ENCODE assay signal across 8 cellular contexts in genomic region chr7:44490351-44491200, GRCh38. TPM values are rescaled to one million over a fixed set of nuclear protein-coding genes. Genes with fewer than 3 reads are reported as not detected.
A peak's percentile ranks its signal among the peaks of the same experiment; 100 is the strongest.
DNase-seq lines count a peak whose midpoint lies in the region; ATAC-seq and TF ChIP-seq lines count a peak whose summit lies in the region.

TSS of gene NUDCD3 (minus strand) at chr7:44490658. CDS start at chr7:44490600, 58 bp downstream.

- no peaks in the 10 kb centered on the region for H3K9me3 ChIP-seq in GM23248 (ENCODE audit: low read depth)

- 1 to 2% methylated on average over 61 to 63 of the region's 63 CpGs for WGBS in GM23248 (ENCODE audit: low coverage in 1 of 2, low lambda C conversion rate in 2 of 2, missing lambda C conversion rate in 2 of 2), 2 experiments

- peak within 1 kb of the TSS; percentile 96 for H3K27ac ChIP-seq in GM23248

- peak within 1 kb of the TSS; percentile 94 for H3K9ac ChIP-seq in GM23248

- no peak for TF ChIP-seq CTCF in fibroblast of pulmonary artery (IDR thresholded peaks at IDR 0.05; ENCODE audit: low read length, missing control alignments)

- H3K4me3 ChIP-seq in GM23248 (peak within 1 kb of the TSS; percentile 96), fibroblast of pulmonary artery (replicated peaks; ENCODE audit: low read depth, low read length) (peak within 1 kb of the TSS; percentile 81)

- no peaks in the 10 kb centered on the region for H3K36me3 ChIP-seq in GM23248 (ENCODE audit: low read depth)

- peak within 1 kb of the TSS; percentile 87 for H3K27ac Mint-ChIP-seq in activated T-helper 17 cell treated with anti-CD3 and anti-CD28 coated beads, Interleukin-2, amount 50 U/mL, for 72 hours
- peak within 1 kb of the TSS; percentile 88 to 94 for H3K27ac Mint-ChIP-seq in natural killer cell treated with Interleukin-12 subunit alpha and Interleukin-12 subunit beta and Interleukin-15 and Interleukin-18, amount 100 ng/mL, for 72 hours
- peak within 1 kb of the TSS; percentile 98 for H3K27ac Mint-ChIP-seq in stimulated activated naive CD8-positive, alpha-beta T cell treated with anti-CD3 and anti-CD28 coated beads, Interleukin-15, Interleukin-2, amounts not matched to agents 100 ng/mL and 50 ng/mL, for 24 hours

- H3K4me3 Mint-ChIP-seq in activated T-helper 17 cell treated with anti-CD3 and anti-CD28 coated beads, Interleukin-2, amount 50 U/mL, for 72 hours, result peak within 1 kb of the TSS; percentile 85
- peak within 1 kb of the TSS; percentile 92 for H3K4me3 Mint-ChIP-seq in natural killer cell treated with Interleukin-12 subunit alpha and Interleukin-12 subunit beta and Interleukin-15 and Interleukin-18, amount 100 ng/mL, for 72 hours
- H3K4me3 Mint-ChIP-seq in stimulated activated naive CD8-positive, alpha-beta T cell treated with anti-CD3 and anti-CD28 coated beads, Interleukin-15, Interleukin-2, amounts not matched to agents 100 ng/mL and 50 ng/mL, for 24 hours, result peak within 1 kb of the TSS; percentile 94

- peak within 1 kb of the TSS; percentile 97 for H2AFZ ChIP-seq in GM23248

- H3K9me2 ChIP-seq in GM23248 (ENCODE audit: insufficient read depth), result no peaks in the 10 kb centered on the region

- H3K4me2 ChIP-seq in GM23248 (ENCODE audit: unreplicated experiment), result peak within 1 kb of the TSS; percentile 93

- H3K9me3 Mint-ChIP-seq in activated T-helper 17 cell treated with anti-CD3 and anti-CD28 coated beads, Interleukin-2, amount 50 U/mL, for 72 hours, result no peaks in the 10 kb centered on the region
- no peaks in the 10 kb centered on the region for H3K9me3 Mint-ChIP-seq in natural killer cell treated with Interleukin-12 subunit alpha and Interleukin-12 subunit beta and Interleukin-15 and Interleukin-18, amount 100 ng/mL, for 72 hours
- no peaks in the 10 kb centered on the region for H3K9me3 Mint-ChIP-seq in stimulated activated naive CD8-positive, alpha-beta T cell treated with anti-CD3 and anti-CD28 coated beads, Interleukin-15, Interleukin-2, amounts not matched to agents 100 ng/mL and 50 ng/mL, for 24 hours

- DNase-seq in Daoy (ENCODE audit: low read depth) (peak; percentile 97), GM23248 (peak; percentile 92), Kasumi-1 (lab: John Stamatoyannopoulos, UW) (peak; percentile 87 to 94), RKO (ENCODE audit: low spot score) (peak; percentile 88), fibroblast of pulmonary artery (ENCODE audit: low read depth) (peak; percentile 87)
- DNase-seq in natural killer cell treated with Interleukin-12 subunit alpha and Interleukin-12 subunit beta and Interleukin-15 and Interleukin-18, amount 100 ng/mL, for 72 hours (ENCODE audit: low spot score), result peak; percentile 86

- H3K27me3 Mint-ChIP-seq in activated T-helper 17 cell treated with anti-CD3 and anti-CD28 coated beads, Interleukin-2, amount 50 U/mL, for 72 hours, result no peaks in the 10 kb centered on the region
- peaks cover 0 to 10% of the 10 kb centered on the region in 2 donors for H3K27me3 Mint-ChIP-seq in natural killer cell treated with Interleukin-12 subunit alpha and Interleukin-12 subunit beta and Interleukin-15 and Interleukin-18, amount 100 ng/mL, for 72 hours
- peaks cover 4% of the 10 kb centered on the region for H3K27me3 Mint-ChIP-seq in stimulated activated naive CD8-positive, alpha-beta T cell treated with anti-CD3 and anti-CD28 coated beads, Interleukin-15, Interleukin-2, amounts not matched to agents 100 ng/mL and 50 ng/mL, for 24 hours

- H3F3A ChIP-seq in GM23248 (ENCODE audit: insufficient read depth), result no peaks in the 10 kb centered on the region

- H3K27me3 ChIP-seq in GM23248 (replicated peaks; ENCODE audit: insufficient read depth), result no peaks in the 10 kb centered on the region

- in situ Hi-C loops in GM23248 (cut with MboI), result no loop called here

- peak; percentile 90 for ATAC-seq in activated T-helper 17 cell treated with anti-CD3 and anti-CD28 coated beads, Interleukin-2, amount 50 U/mL, for 72 hours (replicated peaks)
- ATAC-seq in natural killer cell treated with Interleukin-12 subunit alpha and Interleukin-12 subunit beta and Interleukin-15 and Interleukin-18, amount 100 ng/mL, for 72 hours, result peak; percentile 93 to 97

- H3K79me2 ChIP-seq in GM23248 (ENCODE audit: insufficient read depth), result peaks cover 47% of the 10 kb centered on the region

- H4K20me1 ChIP-seq in GM23248 (ENCODE audit: insufficient read depth), result no peaks in the 10 kb centered on the region

- peaks cover 35% of the 10 kb centered on the region for H3K36me3 Mint-ChIP-seq in activated T-helper 17 cell treated with anti-CD3 and anti-CD28 coated beads, Interleukin-2, amount 50 U/mL, for 72 hours (ENCODE audit: low read depth)
- H3K36me3 Mint-ChIP-seq in natural killer cell treated with Interleukin-12 subunit alpha and Interleukin-12 subunit beta and Interleukin-15 and Interleukin-18, amount 100 ng/mL, for 72 hours, result peaks cover 5% of the 10 kb centered on the region
- peaks cover 18% of the 10 kb centered on the region for H3K36me3 Mint-ChIP-seq in stimulated activated naive CD8-positive, alpha-beta T cell treated with anti-CD3 and anti-CD28 coated beads, Interleukin-15, Interleukin-2, amounts not matched to agents 100 ng/mL and 50 ng/mL, for 24 hours (ENCODE audit: low read depth)

- peaks cover 22% of the 10 kb centered on the region for H3K4me1 ChIP-seq in GM23248 (ENCODE audit: insufficient read depth)

- peaks cover 29% of the 10 kb centered on the region for H3K4me1 Mint-ChIP-seq in activated T-helper 17 cell treated with anti-CD3 and anti-CD28 coated beads, Interleukin-2, amount 50 U/mL, for 72 hours
- peaks cover 32 to 38% of the 10 kb centered on the region in 2 donors for H3K4me1 Mint-ChIP-seq in natural killer cell treated with Interleukin-12 subunit alpha and Interleukin-12 subunit beta and Interleukin-15 and Interleukin-18, amount 100 ng/mL, for 72 hours (ENCODE audit: low read depth in 2 of 2)
- H3K4me1 Mint-ChIP-seq in stimulated activated naive CD8-positive, alpha-beta T cell treated with anti-CD3 and anti-CD28 coated beads, Interleukin-15, Interleukin-2, amounts not matched to agents 100 ng/mL and 50 ng/mL, for 24 hours (ENCODE audit: low read depth), result peaks cover 48% of the 10 kb centered on the region

RNA-seq across cellular contexts. Expression of gene NUDCD3, which starts in this region (rescaled TPM):
- total RNA-seq in Daoy (2014; rRNA removed; shearing (Covaris generic)), result 75.3 and 95.7 TPM in 2 replicates
- total RNA-seq in GM23248 (2014; rRNA removed; shearing (Covaris generic)), result 49.2 and 56.7 TPM in 2 replicates
- polyA plus RNA-seq in GM23248 (2016; fragmentation: Nextera tagmentation; extraction: Ambion mirVana), result 79.1 and 82.4 TPM in 2 replicates
- total RNA-seq in activated T-helper 17 cell treated with anti-CD3 and anti-CD28 coated beads, Interleukin-2, amount 50 U/mL, for 72 hours, result 100 to 1,000 TPM in 1 of 2 donors, 10 to 100 TPM in 1; 96.4 to 101 TPM
- 100 to 1,000 TPM in 1 of 2 donors, 10 to 100 TPM in 1; 70.8 to 108 TPM for total RNA-seq in natural killer cell treated with Interleukin-12 subunit alpha and Interleukin-12 subunit beta and Interleukin-15 and Interleukin-18, amount 100 ng/mL, for 72 hours

Comparison
In these comparisons a context has a peak if more than half of its experiments do, and no peak if none do; other contexts are left out.
1. Peak in every context shown above with its lines: DNase-seq, ATAC-seq, H3K4me3 ChIP-seq and H3K27ac ChIP-seq.